ENCODE assay signal across 14 cellular contexts in genomic region chr9:137411260-137411659, GRCh38. TPM values are rescaled to one million over a fixed set of nuclear protein-coding genes. Genes with fewer than 3 reads are reported as not detected.
A peak's percentile ranks its signal among the peaks of the same experiment; 100 is the strongest.
DNase-seq lines count a peak whose midpoint lies in the region; ATAC-seq and TF ChIP-seq lines count a peak whose summit lies in the region.
"Had no signal": no experiment of that assay in that cellular context is flagged by ENCODE, and none has a peak within 500 bp of the region (broad histone marks: within the 10 kb centered on the region; RNA-seq: fewer than 3 reads in every experiment).

No MANE protein-coding gene starts in this region.

- no peaks in the 10 kb centered on the region for H3K27me3 ChIP-seq in A673 (replicated peaks; ENCODE audit: insufficient read depth, low read depth, low read length, poor library complexity)
- H3K27me3 ChIP-seq in neuronal stem cell (ENCODE audit: control insufficient read depth in 3 of 3, insufficient read depth in 3 of 3, low read depth in 1 of 3, low read length in 3 of 3), result peaks cover 0 to 2% (median 0%) of the 10 kb centered on the region in 3 experiments
- no peaks in the 10 kb centered on the region for H3K27me3 ChIP-seq in colonic mucosa
- H3K27me3 ChIP-seq: cardiac muscle cell had no signal

- DNase-seq in A673 (ENCODE audit: low spot score), result no peak
- peak; percentile 54 for DNase-seq in HT1080 (ENCODE audit: low read depth)
- no peak for DNase-seq in central memory CD8-positive, alpha-beta T cell (ENCODE audit: low spot score in 2 of 2)
- no peak for DNase-seq in neuronal stem cell (ENCODE audit: low spot score)
- DNase-seq in activated effector memory CD4-positive, alpha-beta T cell treated with anti-CD3 and anti-CD28 coated beads, Interleukin-2, amount 50 U/mL, for 16 hours, result no peak
- no peak for DNase-seq in SIG-M5 treated with dmso at 0.1 percent for 504 hours (lab: John Stamatoyannopoulos, UW; ENCODE audit: unreplicated experiment)
- no peak for DNase-seq in activated CD8-positive, alpha-beta memory T cell treated with anti-CD3 and anti-CD28 coated beads, Interleukin-2, amount 10 ng/mL, durations not matched to agents 7 days and 5 days
- no peak for DNase-seq in colonic mucosa
- DNase-seq: SHP77 treated with DMSO at 0.1 percent for 48 hours had no signal

- no CpG with 5 or more reads among the region's 17 CpGs for WGBS in neuronal stem cell (ENCODE audit: extremely low coverage in 2 of 2, insufficient read length in 2 of 2, insufficient replicate concordance in 1 of 2), 2 donors

- H3K14ac ChIP-seq in neuronal stem cell (ENCODE audit: low read length), result peak overlapping the region; percentile 38

- H3K36me3 ChIP-seq in A673 (ENCODE audit: insufficient read depth, low read length, poor library complexity, severe bottlenecking) (no peaks in the 10 kb centered on the region), neuronal stem cell (replicated peaks in 1 of 2; ENCODE audit: control insufficient read depth in 2 of 2, insufficient read depth in 2 of 2, low read length in 2 of 2) (no peaks in the 10 kb centered on the region), colonic mucosa (no peaks in the 10 kb centered on the region)
- H3K36me3 ChIP-seq: cardiac muscle cell had no signal

- peak overlapping the region; percentile 56 for H2AK5ac ChIP-seq in neuronal stem cell (ENCODE audit: low read depth, low read length)

- H3K27ac ChIP-seq in A673 (ENCODE audit: low read depth, low read length, poor library complexity, severe bottlenecking), result peak overlapping the region; percentile 5
- no peak overlapping the region for H3K27ac ChIP-seq in neuronal stem cell (replicated peaks; ENCODE audit: low read length)
- no peak overlapping the region for H3K27ac ChIP-seq in colonic mucosa
- H3K27ac ChIP-seq: cardiac muscle cell had no signal

- no peaks in the 10 kb centered on the region for H3K9me3 ChIP-seq in A673 (ENCODE audit: low read depth, low read length, poor library complexity, severe bottlenecking)
- no peaks in the 10 kb centered on the region for H3K9me3 ChIP-seq in neuronal stem cell (replicated peaks in 1 of 2; ENCODE audit: control insufficient read depth in 2 of 2, insufficient read depth in 1 of 2, low read depth in 1 of 2, low read length in 2 of 2)
- H3K9me3 ChIP-seq in colonic mucosa, result no peaks in the 10 kb centered on the region

- no peak overlapping the region for H4K91ac ChIP-seq in neuronal stem cell (ENCODE audit: low read depth, low read length, poor library complexity)

- H3K4ac ChIP-seq in neuronal stem cell (ENCODE audit: low read length), result no peak overlapping the region

- no peak for TF ChIP-seq CTCF in A673 (conservative IDR thresholded peaks at IDR 0.05; ENCODE audit: low read depth, low read length)
- TF ChIP-seq CTCF in colonic mucosa (IDR thresholded peaks at IDR 0.05), result no peak

- H3K18ac ChIP-seq in neuronal stem cell (ENCODE audit: low read length), result peak overlapping the region; percentile 64

- no peak overlapping the region for H2BK120ac ChIP-seq in neuronal stem cell (ENCODE audit: low read depth, low read length)

- peaks cover 11% of the 10 kb centered on the region for H3K4me1 Mint-ChIP-seq in central memory CD8-positive, alpha-beta T cell
- H3K4me1 Mint-ChIP-seq in activated CD8-positive, alpha-beta memory T cell treated with anti-CD3 and anti-CD28 coated beads, Interleukin-2, amount 10 ng/mL, durations not matched to agents 7 days and 5 days, result peaks cover 20% of the 10 kb centered on the region

- H3K4me3 ChIP-seq in A673 (ENCODE audit: low read depth, low read length, poor library complexity, severe bottlenecking) (no peak overlapping the region), neuronal stem cell (ENCODE audit: low read length in 2 of 2) (no peak overlapping the region), colonic mucosa (no peak overlapping the region)
- H3K4me3 ChIP-seq: cardiac muscle cell had no signal

- no peak overlapping the region for H3K4me2 ChIP-seq in neuronal stem cell (ENCODE audit: insufficient read depth, low read length, poor library complexity, severe bottlenecking)

- no TSS peak for BruUV-seq in A673 (replicated peaks; lab: Mats Ljungman, UMichigan)

- intact Hi-C loops in A673 (cut with micrococcal nuclease; ENCODE audit: unreplicated experiment), result no loop called here
- intact Hi-C loops in colonic mucosa (cut with DNase I), result no loop called here

- no peak overlapping the region for H2BK5ac ChIP-seq in neuronal stem cell (ENCODE audit: low read length)

- H3K23ac ChIP-seq in neuronal stem cell (ENCODE audit: low read depth, low read length, poor library complexity), result no peak overlapping the region

- no peak overlapping the region for H2AFZ ChIP-seq in neuronal stem cell (ENCODE audit: low read length)

- H3K36me3 Mint-ChIP-seq in central memory CD8-positive, alpha-beta T cell (ENCODE audit: insufficient read depth), result peaks cover 4% of the 10 kb centered on the region
- no peaks in the 10 kb centered on the region for H3K36me3 Mint-ChIP-seq in activated CD8-positive, alpha-beta memory T cell treated with anti-CD3 and anti-CD28 coated beads, Interleukin-2, amount 10 ng/mL, durations not matched to agents 7 days and 5 days
- H3K36me3 Mint-ChIP-seq: naive thymus-derived CD8-positive, alpha-beta T cell had no signal

- POLR2A ChIA-PET in A673 (lab: Charles Lee; ENCODE audit: low non-redundant PET), result no interaction called here

- no peak overlapping the region for H3K27ac Mint-ChIP-seq in central memory CD8-positive, alpha-beta T cell (ENCODE audit: low read depth)
- H3K27ac Mint-ChIP-seq in activated CD8-positive, alpha-beta memory T cell treated with anti-CD3 and anti-CD28 coated beads, Interleukin-2, amount 10 ng/mL, durations not matched to agents 7 days and 5 days, result no peak overlapping the region
- H3K27ac Mint-ChIP-seq: activated T-helper 1 cell treated with anti-CD3 and anti-CD28 coated beads, Interleukin-12 subunit alpha, Interleukin-12 subunit beta, Interleukin-2, Interleukin-4 antibody, amounts not matched to agents 30 ng/mL and 10 ng/mL and 1 ng/mL, durations not matched to agents 14 hours and 24 hours and 36 hours; naive thymus-derived CD8-positive, alpha-beta T cell had no signal

- peaks cover 2% of the 10 kb centered on the region for H3K27me3 Mint-ChIP-seq in central memory CD8-positive, alpha-beta T cell
- H3K27me3 Mint-ChIP-seq in activated CD8-positive, alpha-beta memory T cell treated with anti-CD3 and anti-CD28 coated beads, Interleukin-2, amount 10 ng/mL, durations not matched to agents 7 days and 5 days, result peaks cover 4% of the 10 kb centered on the region

- H3K9ac ChIP-seq in neuronal stem cell (ENCODE audit: low read depth, low read length, poor library complexity) (no peak overlapping the region), colonic mucosa (ENCODE audit: low read depth in 2 of 2, low read length in 2 of 2) (no peak overlapping the region)

- peaks cover 6% of the 10 kb centered on the region for H3K79me1 ChIP-seq in neuronal stem cell (ENCODE audit: low read depth, low read length)

- no peak for ATAC-seq in central memory CD8-positive, alpha-beta T cell (replicated peaks; ENCODE audit: extremely low read depth, poor library complexity, severe bottlenecking)
- ATAC-seq in activated CD8-positive, alpha-beta memory T cell treated with anti-CD3 and anti-CD28 coated beads, Interleukin-2, amount 10 ng/mL, durations not matched to agents 7 days and 5 days, result no peak
- ATAC-seq: naive thymus-derived CD8-positive, alpha-beta T cell had no signal

- no peak overlapping the region for H4K8ac ChIP-seq in neuronal stem cell (ENCODE audit: low read depth, low read length)

- H3K4me1 ChIP-seq in A673 (ENCODE audit: insufficient read depth, low read length, poor library complexity, severe bottlenecking), result peaks cover 27% of the 10 kb centered on the region
- peaks cover 9 to 15% of the 10 kb centered on the region in 2 donors for H3K4me1 ChIP-seq in neuronal stem cell (ENCODE audit: control insufficient read depth in 2 of 2, insufficient read depth in 1 of 2, low read depth in 1 of 2, low read length in 2 of 2)
- peaks cover 13% of the 10 kb centered on the region for H3K4me1 ChIP-seq in colonic mucosa

- peak overlapping the region; percentile 81 for H2BK15ac ChIP-seq in neuronal stem cell (ENCODE audit: low read length)

- H2BK12ac ChIP-seq in neuronal stem cell (ENCODE audit: low read length), result peak overlapping the region; percentile 10

- CTCF ChIA-PET in A673 (lab: Charles Lee), result no interaction called here
- CTCF ChIA-PET in activated CD8-positive, alpha-beta memory T cell treated with anti-CD3 and anti-CD28 coated beads, Interleukin-2, amount 10 ng/mL, durations not matched to agents 7 days and 5 days (lab: Charles Lee), result interaction anchor here (1.7 to 2.3 kb wide), 2 partner anchors 12 to 124 kb away, joined by 4 to 12 read pairs; partner anchors contain the start of genes EXD3 and NOXA1

- H3K9me3 Mint-ChIP-seq in central memory CD8-positive, alpha-beta T cell, result no peaks in the 10 kb centered on the region
- H3K9me3 Mint-ChIP-seq in activated CD8-positive, alpha-beta memory T cell treated with anti-CD3 and anti-CD28 coated beads, Interleukin-2, amount 10 ng/mL, durations not matched to agents 7 days and 5 days (ENCODE audit: low read depth), result no peaks in the 10 kb centered on the region
- H3K9me3 Mint-ChIP-seq: activated T-helper 1 cell treated with anti-CD3 and anti-CD28 coated beads, Interleukin-12 subunit alpha, Interleukin-12 subunit beta, Interleukin-2, Interleukin-4 antibody, amounts not matched to agents 30 ng/mL and 10 ng/mL and 1 ng/mL, durations not matched to agents 14 hours and 24 hours and 36 hours; naive thymus-derived CD8-positive, alpha-beta T cell had no signal

- peak overlapping the region; percentile 31 for H3K4me3 Mint-ChIP-seq in central memory CD8-positive, alpha-beta T cell
- no peak overlapping the region for H3K4me3 Mint-ChIP-seq in activated CD8-positive, alpha-beta memory T cell treated with anti-CD3 and anti-CD28 coated beads, Interleukin-2, amount 10 ng/mL, durations not matched to agents 7 days and 5 days
- H3K4me3 Mint-ChIP-seq: activated T-helper 1 cell treated with anti-CD3 and anti-CD28 coated beads, Interleukin-12 subunit alpha, Interleukin-12 subunit beta, Interleukin-2, Interleukin-4 antibody, amounts not matched to agents 30 ng/mL and 10 ng/mL and 1 ng/mL, durations not matched to agents 14 hours and 24 hours and 36 hours had no signal

RNA-seq across cellular contexts. Expression of gene EXD3, which starts 11.7 kb away (rescaled TPM):
- total RNA-seq in A673 (2021) (6.3 and 9.4 TPM in 2 replicates), colonic mucosa (10 to 100 TPM; 34.9 to 36.4 TPM)
- 3.5 and 4.7 TPM in 2 replicates for total RNA-seq in HT1080 (2014; rRNA removed; shearing (Covaris generic))
- 5.8 and 6.0 TPM in 2 replicates for polyA plus RNA-seq in HT1080 (2015; cell fraction: cytosol; rRNA removed)
- 9.7 and 12.1 TPM in 2 replicates for polyA plus RNA-seq in HT1080 (2015; cell fraction: nucleus; rRNA removed)
- 21.1 TPM for polyA plus RNA-seq in neuronal stem cell (2013, experiment 1 of 2)
- 19.9 TPM for polyA plus RNA-seq in neuronal stem cell (2013, experiment 2 of 2)
- total RNA-seq in activated CD8-positive, alpha-beta memory T cell treated with anti-CD3 and anti-CD28 coated beads, Interleukin-2, amount 10 ng/mL, durations not matched to agents 7 days and 5 days, result 10 to 100 TPM in 1 of 2 experiments, 1 to 10 TPM in 1; 9.2 to 19.8 TPM

RNA-seq across cellular contexts. Expression of gene NOXA1, which starts 11.9 kb away (rescaled TPM):
- total RNA-seq in A673 (2021) (0.28 and 0.79 TPM in 2 replicates), colonic mucosa (10 to 100 TPM; 27.5 to 29.3 TPM)
- 0.10 TPM in 1 of 2 replicates, not detected in the other for total RNA-seq in HT1080 (2014; rRNA removed; shearing (Covaris generic))
- polyA plus RNA-seq in HT1080 (2015; cell fraction: cytosol; rRNA removed), result 0.08 and 0.58 TPM in 2 replicates
- 1.2 and 2.8 TPM in 2 replicates for polyA plus RNA-seq in HT1080 (2015; cell fraction: nucleus; rRNA removed)
- 0.61 TPM for polyA plus RNA-seq in neuronal stem cell (2013, experiment 1 of 2)
- 0.64 TPM for polyA plus RNA-seq in neuronal stem cell (2013, experiment 2 of 2)
- under 1 TPM; 0.30 to 0.53 TPM for total RNA-seq in activated CD8-positive, alpha-beta memory T cell treated with anti-CD3 and anti-CD28 coated beads, Interleukin-2, amount 10 ng/mL, durations not matched to agents 7 days and 5 days

RNA-seq across cellular contexts. Expression of gene ENTPD8, which starts 29.9 kb away (rescaled TPM):
- total RNA-seq in A673 (2021), result not detected in 2 replicates
- not detected in 2 replicates for total RNA-seq in HT1080 (2014; rRNA removed; shearing (Covaris generic))
- polyA plus RNA-seq in HT1080 (2015; cell fraction: cytosol; rRNA removed), result not detected in 2 replicates
- 0.11 TPM in 1 of 2 replicates, not detected in the other for polyA plus RNA-seq in HT1080 (2015; cell fraction: nucleus; rRNA removed)
- polyA plus RNA-seq in neuronal stem cell (2013, experiment 1 of 2), result 0.03 TPM
- polyA plus RNA-seq in neuronal stem cell (2013, experiment 2 of 2), result 0.04 TPM
- total RNA-seq in activated CD8-positive, alpha-beta memory T cell treated with anti-CD3 and anti-CD28 coated beads, Interleukin-2, amount 10 ng/mL, durations not matched to agents 7 days and 5 days, result not detected
- total RNA-seq in colonic mucosa, result 10 to 100 TPM; 48.3 to 72.0 TPM
- total RNA-seq: activated T-helper 1 cell treated with anti-CD3 and anti-CD28 coated beads, Interleukin-12 subunit alpha, Interleukin-12 subunit beta, Interleukin-2, Interleukin-4 antibody, amounts not matched to agents 30 ng/mL and 10 ng/mL and 1 ng/mL, durations not matched to agents 14 hours and 24 hours and 36 hours; naive thymus-derived CD8-positive, alpha-beta T cell had no signal
- polyA plus RNA-seq: BJ; keratinocyte; naive thymus-derived CD8-positive, alpha-beta T cell had no signal

RNA-seq across cellular contexts. Expression of gene NSMF, which starts 47.9 kb away (rescaled TPM):
- total RNA-seq in A673 (2021) (52.7 and 54.9 TPM in 2 replicates), colonic mucosa (10 to 100 TPM; 33.7 to 47.8 TPM)
- 34.5 and 40.0 TPM in 2 replicates for total RNA-seq in HT1080 (2014; rRNA removed; shearing (Covaris generic))
- 46.5 and 49.6 TPM in 2 replicates for polyA plus RNA-seq in HT1080 (2015; cell fraction: cytosol; rRNA removed)
- polyA plus RNA-seq in HT1080 (2015; cell fraction: nucleus; rRNA removed), result 76.9 and 81.3 TPM in 2 replicates
- polyA plus RNA-seq in neuronal stem cell (2013, experiment 1 of 2), result 46.8 TPM
- 45.0 TPM for polyA plus RNA-seq in neuronal stem cell (2013, experiment 2 of 2)
- 10 to 100 TPM; 35.8 to 42.1 TPM for total RNA-seq in activated CD8-positive, alpha-beta memory T cell treated with anti-CD3 and anti-CD28 coated beads, Interleukin-2, amount 10 ng/mL, durations not matched to agents 7 days and 5 days

Comparison
In these comparisons a context has a peak if more than half of its experiments do, and no peak if none do; other contexts are left out.
1. RNA of gene NOXA1, which starts 11.9 kb away (total RNA-seq): 27.5 to 29.3 TPM in colonic mucosa; 0.30 to 0.53 TPM in activated CD8-positive, alpha-beta memory T cell treated with anti-CD3 and anti-CD28 coated beads, Interleukin-2, amount 10 ng/mL, durations not matched to agents 7 days and 5 days, 0.28 to 0.79 TPM in A673 and 0.10 TPM in HT1080; every median in the first group is over 10 times any median in the second.
2. RNA of gene ENTPD8, which starts 29.9 kb away (total RNA-seq): 48.3 to 72.0 TPM in colonic mucosa; not detected in A673, not detected in HT1080 and not detected in activated CD8-positive, alpha-beta memory T cell treated with anti-CD3 and anti-CD28 coated beads, Interleukin-2, amount 10 ng/mL, durations not matched to agents 7 days and 5 days; every median in the first group is over 10 times any median in the second.